Comparison of ENCODE assay signal across 20 cellular contexts in genomic region chr17:62657664-62658063, GRCh38.
"Had no signal": no experiment of that assay in that cellular context is flagged by ENCODE, and none has a peak within 500 bp of the region (broad histone marks: within the 10 kb centered on the region; RNA-seq: fewer than 3 reads in every experiment).

No MANE protein-coding gene starts in this region.

- H3K9me3 ChIP-seq: gastrocnemius medialis, ovary had no signal

- H3K27ac Mint-ChIP-seq: activated CD4-positive, alpha-beta T cell treated with anti-CD3 and anti-CD28 coated beads, Interleukin-2, amount 10 ng/mL, durations not matched to agents 7 days and 5 days; activated naive CD8-positive, alpha-beta T cell treated with anti-CD3 and anti-CD28 coated beads for 36 hours; activated T-cell treated with anti-CD3 and anti-CD28 coated beads, Interleukin-2, amount 50 U/mL, for 72 hours had no signal

- H3K36me3 ChIP-seq: cardiac muscle cell, gastrocnemius medialis, heart left ventricle, left lung, ovary, spleen had no signal

- H3K4me3 ChIP-seq: cardiac muscle cell, gastrocnemius medialis, heart left ventricle, left lung, ovary, spleen had no signal

- H3K4me3 Mint-ChIP-seq: activated CD4-positive, alpha-beta T cell treated with anti-CD3 and anti-CD28 coated beads, Interleukin-2, amount 10 ng/mL, durations not matched to agents 7 days and 5 days; activated naive CD8-positive, alpha-beta T cell treated with anti-CD3 and anti-CD28 coated beads for 36 hours; activated T-cell treated with anti-CD3 and anti-CD28 coated beads, Interleukin-2, amount 50 U/mL, for 72 hours; stimulated activated naive B cell treated with anti-CD40 and anti-IgM and Interleukin-4, amounts not matched to agents 10 μg/mL and 1 μg/mL and 100 μg/mL, for 72 hours had no signal

- DNase-seq: activated CD4-positive, alpha-beta T cell treated with anti-CD3 and anti-CD28 coated beads, Interleukin-2, amount 10 ng/mL, durations not matched to agents 7 days and 5 days; activated CD8-positive, alpha-beta memory T cell treated with anti-CD3 and anti-CD28 coated beads, Interleukin-2, amount 50 U/mL, for 4 hours; activated gamma-delta T cell treated with Interleukin-2 at 50 U/mL for 16 hours; activated naive CD8-positive, alpha-beta T cell treated with anti-CD3 and anti-CD28 coated beads for 36 hours; activated T-cell treated with anti-CD3 and anti-CD28 coated beads, Interleukin-2, amount 50 U/mL, for 72 hours; amniotic stem cell; dermis blood vessel endothelial cell; erythroblast; gastrocnemius medialis; kidney; left lung; mammary epithelial cell; spleen; stimulated activated CD4-positive, alpha-beta T cell treated with anti-CD3 and anti-CD28 coated beads, Interleukin-4, amount 100 ng/mL, for 4 hours; stimulated activated naive B cell treated with anti-CD40 and anti-IgM and Interleukin-4, amounts not matched to agents 10 μg/mL and 1 μg/mL and 100 μg/mL, for 72 hours; T1000 had no signal

- FAIRE-seq: kidney had no signal

- H3K27me3 ChIP-seq: cardiac muscle cell, heart left ventricle, left lung, ovary had no signal

- H3K27ac ChIP-seq: cardiac muscle cell, gastrocnemius medialis, heart left ventricle, left lung, ovary, spleen had no signal

- ATAC-seq: activated CD4-positive, CD25-positive, alpha-beta regulatory T cell treated with anti-CD3 and anti-CD28 coated beads, Interleukin-2, amount 50 U/mL, for 24 hours; activated T-cell treated with anti-CD3 and anti-CD28 coated beads, Interleukin-2, amount 50 U/mL, for 72 hours; gastrocnemius medialis; heart left ventricle; left lung; stimulated activated naive B cell treated with anti-CD40 and anti-IgM and Interleukin-4, amounts not matched to agents 10 μg/mL and 1 μg/mL and 100 μg/mL, for 72 hours had no signal
